16 cellular contexts compared by ENCODE assay signal in genomic region chr20:64228751-64229518, GRCh38.
"Had no signal": no experiment of that assay in that cellular context is flagged by ENCODE, and none has a peak within 500 bp of the region (broad histone marks: within the 10 kb centered on the region; RNA-seq: fewer than 3 reads in every experiment).

No MANE protein-coding gene starts in this region.

- H3K27ac ChIP-seq: ascending aorta, esophagus muscularis mucosa, tibial artery had no signal

- H3K36me3 ChIP-seq: ascending aorta, esophagus muscularis mucosa, tibial artery had no signal

- H3K9me3 ChIP-seq: ascending aorta, esophagus muscularis mucosa, tibial artery had no signal

- H3K27me3 Mint-ChIP-seq: activated naive CD4-positive, alpha-beta T cell treated with anti-CD3 and anti-CD28 coated beads, Interleukin-2, amount 50 U/mL, for 24 hours had no signal

- H3K27ac Mint-ChIP-seq: activated naive CD4-positive, alpha-beta T cell treated with anti-CD3 and anti-CD28 coated beads, Interleukin-2, amount 50 U/mL, for 24 hours; dendritic cell treated with granulocyte-macrophage colony-stimulating factor and Interleukin-4, amounts not matched to agents 40 ng/mL and 50 ng/mL, for 4 days; natural killer cell had no signal

- H3K36me3 Mint-ChIP-seq: activated naive CD4-positive, alpha-beta T cell treated with anti-CD3 and anti-CD28 coated beads, Interleukin-2, amount 50 U/mL, for 24 hours; natural killer cell had no signal

- H3K27me3 ChIP-seq: ascending aorta had no signal

- DNase-seq: activated CD4-positive, alpha-beta T cell treated with anti-CD3 and anti-CD28 coated beads, Interleukin-2, amount 50 U/mL, for 4 hours; activated gamma-delta T cell; cerebellar nuclear complex; effector CD8-positive, alpha-beta T cell; islet precursor cell; natural killer cell; stimulated activated CD4-positive, alpha-beta T cell treated with anti-CD3 and anti-CD28 coated beads, Interleukin-12 subunit alpha, Interleukin-12 subunit beta, amount 100 ng/mL, for 4 hours; stimulated activated CD4-positive, alpha-beta T cell treated with anti-CD3 and anti-CD28 coated beads, Interleukin-1b, Interleukin-23, amount 100 ng/mL, for 48 hours; stimulated activated CD8-positive, alpha-beta memory T cell treated with anti-CD3 and anti-CD28 coated beads, Interleukin-4, amount 100 ng/mL, for 48 hours; stimulated activated naive CD4-positive, alpha-beta T cell treated with Interleukin-2 at 50 U/mL for 16 hours; T-helper 2 cell; tibial artery had no signal

- H3K4me3 ChIP-seq: ascending aorta, esophagus muscularis mucosa, tibial artery had no signal

- H3K9me3 Mint-ChIP-seq: activated naive CD4-positive, alpha-beta T cell treated with anti-CD3 and anti-CD28 coated beads, Interleukin-2, amount 50 U/mL, for 24 hours; dendritic cell treated with granulocyte-macrophage colony-stimulating factor and Interleukin-4, amounts not matched to agents 40 ng/mL and 50 ng/mL, for 4 days; natural killer cell had no signal

- H3K4me1 ChIP-seq: ascending aorta, tibial artery had no signal

- H3K4me3 Mint-ChIP-seq: activated naive CD4-positive, alpha-beta T cell treated with anti-CD3 and anti-CD28 coated beads, Interleukin-2, amount 50 U/mL, for 24 hours; dendritic cell treated with granulocyte-macrophage colony-stimulating factor and Interleukin-4, amounts not matched to agents 40 ng/mL and 50 ng/mL, for 4 days; natural killer cell had no signal

- ATAC-seq: natural killer cell had no signal
